ENCODE assay signal across 14 cellular contexts in genomic region chr11:111707039-111707690, GRCh38. TPM values are rescaled to one million over a fixed set of nuclear protein-coding genes. Genes with fewer than 3 reads are reported as not detected.
DNase-seq lines count a peak whose midpoint lies in the region; ATAC-seq, FAIRE-seq and TF ChIP-seq lines count a peak whose summit lies in the region.
"Had no signal": no experiment of that assay in that cellular context is flagged by ENCODE, and none has a peak within 500 bp of the region (broad histone marks: within the 10 kb centered on the region; RNA-seq: fewer than 3 reads in every experiment).

No MANE protein-coding gene starts in this region.

- H3K27me3 ChIP-seq in endothelial cell of umbilical vein (ENCODE audit: control insufficient read depth in 2 of 2, insufficient read depth in 2 of 2, low read length in 2 of 2) (no peaks in the 10 kb centered on the region), HepG2 (ENCODE audit: control insufficient read depth in 1 of 2, insufficient read depth in 2 of 2, low read length in 2 of 2) (no peaks in the 10 kb centered on the region), testis (no peaks in the 10 kb centered on the region)

- DNase-seq in LHCN-M2 (ENCODE audit: low read depth) (peak; percentile 31), endothelial cell of umbilical vein (ENCODE audit: low read depth, low spot score) (peak; percentile 99), HepG2 (ENCODE audit: low spot score) (peak; percentile 24), testis (peak; percentile 51), SHP77 treated with DMSO at 0.1 percent for 48 hours (lab: John Stamatoyannopoulos, UW) (no peak)
- DNase-seq: activated CD4-positive, alpha-beta T cell treated with anti-CD3 and anti-CD28 coated beads, Interleukin-2, amount 10 ng/mL, durations not matched to agents 24 days and 14 days; DMS53; NCI-H1436 treated with DMSO at 0.1 percent for 48 hours; retina; stimulated activated CD8-positive, alpha-beta memory T cell treated with anti-CD3 and anti-CD28 coated beads, Interleukin-4, amount 100 ng/mL, for 48 hours had no signal

- H3K9ac ChIP-seq in endothelial cell of umbilical vein (replicated peaks; ENCODE audit: extremely low read depth, insufficient read depth, low read length) (peak overlapping the region; percentile 68), HepG2 (ENCODE audit: insufficient read depth, low read depth, low read length) (no peak overlapping the region)

- H2AFZ ChIP-seq in endothelial cell of umbilical vein (ENCODE audit: low read depth, low read length) (no peak overlapping the region), HepG2 (ENCODE audit: low read length) (no peak overlapping the region)

- H4K20me1 ChIP-seq in endothelial cell of umbilical vein (replicated peaks; ENCODE audit: control insufficient read depth, extremely low read depth, insufficient read depth, low read length) (no peaks in the 10 kb centered on the region), HepG2 (ENCODE audit: insufficient read depth, low read length) (no peaks in the 10 kb centered on the region)

- TF ChIP-seq RAD21 in HepG2 (CRISPR knock-in tag; IDR thresholded peaks at IDR 0.05), result no peak

- H3K4me2 ChIP-seq in endothelial cell of umbilical vein (ENCODE audit: insufficient read depth, low read length) (peak overlapping the region; percentile 69), HepG2 (ENCODE audit: low read depth, low read length) (no peak overlapping the region)

- TF ChIP-seq POLR2A in endothelial cell of umbilical vein (IDR thresholded peaks at IDR 0.05; ENCODE audit: low read depth, low read length), result peak; percentile 24
- no peak for TF ChIP-seq POLR2A in HepG2 (IDR thresholded peaks at IDR 0.05; ENCODE audit: insufficient read depth in 1 of 2, low read depth in 2 of 2, low read length in 2 of 2)
- TF ChIP-seq POLR2A in testis (IDR thresholded peaks at IDR 0.05), result no peak

- no peak for TF ChIP-seq CTCF in endothelial cell of umbilical vein (IDR thresholded peaks at IDR 0.05; ENCODE audit: extremely low read depth in 1 of 2, insufficient read depth in 1 of 2, low read depth in 1 of 2, low read length in 2 of 2)
- TF ChIP-seq CTCF in HepG2 (CRISPR knock-in tag; IDR thresholded peaks at IDR 0.05), result no peak
- no peak for TF ChIP-seq CTCF in testis (IDR thresholded peaks at IDR 0.05)

- H3K9me1 ChIP-seq in endothelial cell of umbilical vein (replicated peaks; ENCODE audit: control insufficient read depth, extremely low read depth, insufficient read depth, low read length), result no peaks in the 10 kb centered on the region

- in situ Hi-C loops in HepG2 (cut with HindIII; ENCODE audit: extremely low pct_ligation_motif_present, low pct_unique_long_range_greater_than_20kb), result no loop called here

- ATAC-seq in HepG2 (no peak), GM18870 (IDR thresholded peaks at IDR 0.05; ENCODE audit: unreplicated experiment) (no peak), GM21360 (IDR thresholded peaks at IDR 0.05; ENCODE audit: unreplicated experiment) (no peak), HG02588 (IDR thresholded peaks at IDR 0.05; ENCODE audit: unreplicated experiment) (no peak)

- CTCF ChIA-PET in endothelial cell of umbilical vein (lab: Charles Lee) (interaction anchor here (0.6 to 2.2 kb wide), 3 partner anchors 40 to 103 kb away, joined by 3 to 7 read pairs (median 3); no protein-coding TSS in a partner anchor), HepG2 (lab: Yijun Ruan, JAX; ENCODE audit: low intra/inter-chr PET ratio, low total read pairs) (no interaction called here)

- no peaks in the 10 kb centered on the region for H3K9me3 ChIP-seq in endothelial cell of umbilical vein (replicated peaks; ENCODE audit: control insufficient read depth, insufficient read depth, low read length)
- H3K9me3 ChIP-seq in HepG2 (ENCODE audit: low read length), result no peaks in the 10 kb centered on the region
- no peaks in the 10 kb centered on the region for H3K9me3 ChIP-seq in testis

- POLR2A ChIA-PET in endothelial cell of umbilical vein (lab: Charles Lee), result interaction anchor here (0.7 kb wide), 3 partner anchors 30 to 1277 kb away, joined by 6 to 8 read pairs (median 7); no protein-coding TSS in a partner anchor
- POLR2A ChIA-PET in HepG2 (lab: Yijun Ruan, JAX), result interaction anchor here (0.7 kb wide), 1 partner anchor 20 kb away, joined by 3 read pairs; no protein-coding TSS in a partner anchor

- BruUV-seq in endothelial cell of umbilical vein (replicated peaks; lab: Mats Ljungman, UMichigan), result no TSS peak
- BruUV-seq in HepG2 (replicated peaks; lab: Mats Ljungman, UMichigan), result no TSS peak

- no peak overlapping the region for H3K4me3 ChIP-seq in endothelial cell of umbilical vein (replicated peaks in 1 of 3; ENCODE audit: insufficient read depth in 1 of 3, low read depth in 1 of 3, low read length in 3 of 3)
- H3K4me3 ChIP-seq in HepG2 (replicated peaks in 1 of 3; ENCODE audit: insufficient read depth in 1 of 3, low read depth in 2 of 3, low read length in 3 of 3), result no peak overlapping the region
- no peak overlapping the region for H3K4me3 ChIP-seq in testis

- peaks cover 15% of the 10 kb centered on the region for H3K4me1 ChIP-seq in endothelial cell of umbilical vein (ENCODE audit: control insufficient read depth, extremely low read depth, insufficient read depth, low read length)
- H3K4me1 ChIP-seq in HepG2 (ENCODE audit: insufficient read depth, low read length), result 0 out of 2 replicates have a peak, but pooled peaks cover 5% of the 10 kb centered on the region
- no peaks in the 10 kb centered on the region for H3K4me1 ChIP-seq in testis

- 71% methylated on average over 9 of the region's 9 CpGs for WGBS in HepG2 (ENCODE audit: low lambda C conversion rate)
- 50 to 54% methylated on average over 9 of the region's 9 CpGs for WGBS in testis, 2 donors

- FAIRE-seq in endothelial cell of umbilical vein (lab: Jason Lieb, UNC) (peak; percentile 92), HepG2 (lab: Jason Lieb, UNC) (no peak)
- FAIRE-seq: RCC 7860 had no signal

- H3K79me2 ChIP-seq in endothelial cell of umbilical vein (ENCODE audit: control insufficient read depth, insufficient read depth, low read length) (no peaks in the 10 kb centered on the region), HepG2 (ENCODE audit: insufficient read depth, low read length) (no peaks in the 10 kb centered on the region)

- H3K36me3 ChIP-seq in endothelial cell of umbilical vein (ENCODE audit: control insufficient read depth in 2 of 2, extremely low read depth in 1 of 2, insufficient read depth in 2 of 2, low read length in 2 of 2) (peaks cover 0 to 10% of the 10 kb centered on the region in 2 experiments), HepG2 (replicated peaks in 1 of 2; ENCODE audit: control insufficient read depth in 1 of 2, insufficient read depth in 2 of 2, low read length in 2 of 2) (peaks cover 23 to 68% of the 10 kb centered on the region in 2 experiments), testis (ENCODE audit: low read depth, missing control alignments) (no peaks in the 10 kb centered on the region)

- intact Hi-C loops in endothelial cell of umbilical vein (cut with micrococcal nuclease), result loop anchor here (1.0 to 2.0 kb wide), 4 partner anchors 28 to 105 kb away; partner anchors contain the start of genes PPP2R1B and SIK2
- intact Hi-C loops in HepG2 (cut with micrococcal nuclease; ENCODE audit: unreplicated experiment), result no loop called here
- intact Hi-C loops in testis (cut with DNase I; ENCODE audit: low total_unique reads), result no loop called here

- TF ChIP-seq EP300 in HepG2 (IDR thresholded peaks at IDR 0.05; ENCODE audit: low read depth in 2 of 2, low read length in 2 of 2) (no peak), HepG2 (CRISPR knock-in tag; IDR thresholded peaks at IDR 0.05; ENCODE audit: borderline replicate concordance) (no peak)

- dilution Hi-C loops in endothelial cell of umbilical vein (cut with MboI; ENCODE audit: extremely low pct_ligation_motif_present, low sequenced_read_pairs), result no loop called here

- peak overlapping the region; percentile 77 for H3K27ac ChIP-seq in endothelial cell of umbilical vein (ENCODE audit: insufficient read depth, low read depth, low read length)
- H3K27ac ChIP-seq in HepG2 (ENCODE audit: extremely low read length, insufficient read depth, low read length), result no peak overlapping the region
- H3K27ac ChIP-seq in testis, result peak overlapping the region in 1 of 2 donors; percentile 43

RNA-seq across cellular contexts. Expression of gene PPP2R1B, which starts 59.0 kb away (rescaled TPM):
- 29.3 and 32.3 TPM in 2 replicates for total RNA-seq in LHCN-M2 (2014; rRNA removed)
- polyA plus RNA-seq in LHCN-M2 (2012), result 14.7 TPM
- 42.7 and 50.8 TPM in 2 replicates for total RNA-seq in endothelial cell of umbilical vein
- 17.0 and 18.0 TPM in 2 replicates for polyA plus RNA-seq in endothelial cell of umbilical vein
- 20.0 and 22.9 TPM in 2 replicates for polyA plus RNA-seq in endothelial cell of umbilical vein (2011; cell fraction: cytosol; rRNA removed)
- 32.5 and 32.7 TPM in 2 replicates for polyA plus RNA-seq in endothelial cell of umbilical vein (2011; cell fraction: nucleus; rRNA removed)
- polyA plus RNA-seq in endothelial cell of umbilical vein (2012), result 31.6 and 33.7 TPM in 2 replicates
- 59.6 and 61.0 TPM in 2 replicates for polyA minus RNA-seq in endothelial cell of umbilical vein
- polyA minus RNA-seq in endothelial cell of umbilical vein (2011; cell fraction: cytosol; rRNA and poly(A)+ RNA removed), result 16.8 TPM
- polyA minus RNA-seq in endothelial cell of umbilical vein (2011; cell fraction: nucleus; rRNA and poly(A)+ RNA removed), result 28.8 and 45.3 TPM in 2 replicates
- total RNA-seq in HepG2 (2016; rRNA removed; fragmentation: Illumina TruSeq; extraction: Trizol), result 56.8 and 93.9 TPM in 2 replicates
- total RNA-seq in HepG2 (2016; cell fraction: cytosol; rRNA removed; fragmentation: Illumina TruSeq; extraction: Trizol; ENCODE audit: low read depth), result 9.8 and 10.6 TPM in 2 replicates
- total RNA-seq in HepG2 (2016; cell fraction: insoluble cytoplasmic fraction; rRNA removed; fragmentation: Illumina TruSeq; extraction: Trizol), result 54.4 and 91.0 TPM in 2 replicates
- 14.0 and 18.1 TPM in 2 replicates for total RNA-seq in HepG2 (2016; cell fraction: membrane; rRNA removed; fragmentation: Illumina TruSeq; extraction: Trizol)
- total RNA-seq in HepG2 (2016; cell fraction: nucleus; rRNA removed; fragmentation: Illumina TruSeq; extraction: Trizol), result 40.7 and 41.0 TPM in 2 replicates
- 20.9 and 22.1 TPM in 2 replicates for polyA plus RNA-seq in HepG2 (2011; rRNA removed)
- 13.4 and 16.6 TPM in 2 replicates for polyA plus RNA-seq in HepG2 (2011; cell fraction: cytosol; rRNA removed)
- polyA plus RNA-seq in HepG2 (2011; cell fraction: nucleus; rRNA removed), result 34.8 and 48.7 TPM in 2 replicates
- polyA plus RNA-seq in HepG2 (2012), result 17.9 and 20.4 TPM in 2 replicates
- polyA plus RNA-seq in HepG2 (2016; cell fraction: cytosol; fragmentation: Illumina TruSeq; extraction: Trizol; ENCODE audit: low read depth), result 1.4 and 2.1 TPM in 2 replicates
- polyA plus RNA-seq in HepG2 (2016; cell fraction: insoluble cytoplasmic fraction; fragmentation: Illumina TruSeq; extraction: Trizol; ENCODE audit: low read depth), result 48.5 and 52.1 TPM in 2 replicates
- polyA plus RNA-seq in HepG2 (2016; cell fraction: membrane; fragmentation: Illumina TruSeq; extraction: Trizol; ENCODE audit: low read depth), result 4.7 and 5.1 TPM in 2 replicates
- polyA plus RNA-seq in HepG2 (2016; cell fraction: nucleus; fragmentation: Illumina TruSeq; extraction: Trizol; ENCODE audit: insufficient read depth, low read depth), result 33.7 and 36.2 TPM in 2 replicates
- 41.9 and 53.6 TPM in 2 replicates for polyA minus RNA-seq in HepG2 (2011; rRNA and poly(A)+ RNA removed; ENCODE audit: low replicate concordance)
- 24.9 and 26.4 TPM in 2 replicates for polyA minus RNA-seq in HepG2 (2011; cell fraction: cytosol; rRNA and poly(A)+ RNA removed)
- 62.1 and 67.5 TPM in 2 replicates for polyA minus RNA-seq in HepG2 (2011; cell fraction: nucleus; rRNA and poly(A)+ RNA removed)
- 10 to 100 TPM; 67.2 to 75.8 TPM for total RNA-seq in testis
- 115 TPM for polyA plus RNA-seq in testis (ENCODE audit: insufficient read depth, low read depth, low replicate concordance)
